Comparison of ENCODE assay signal across 19 cellular contexts in the genomic region with DNA sequence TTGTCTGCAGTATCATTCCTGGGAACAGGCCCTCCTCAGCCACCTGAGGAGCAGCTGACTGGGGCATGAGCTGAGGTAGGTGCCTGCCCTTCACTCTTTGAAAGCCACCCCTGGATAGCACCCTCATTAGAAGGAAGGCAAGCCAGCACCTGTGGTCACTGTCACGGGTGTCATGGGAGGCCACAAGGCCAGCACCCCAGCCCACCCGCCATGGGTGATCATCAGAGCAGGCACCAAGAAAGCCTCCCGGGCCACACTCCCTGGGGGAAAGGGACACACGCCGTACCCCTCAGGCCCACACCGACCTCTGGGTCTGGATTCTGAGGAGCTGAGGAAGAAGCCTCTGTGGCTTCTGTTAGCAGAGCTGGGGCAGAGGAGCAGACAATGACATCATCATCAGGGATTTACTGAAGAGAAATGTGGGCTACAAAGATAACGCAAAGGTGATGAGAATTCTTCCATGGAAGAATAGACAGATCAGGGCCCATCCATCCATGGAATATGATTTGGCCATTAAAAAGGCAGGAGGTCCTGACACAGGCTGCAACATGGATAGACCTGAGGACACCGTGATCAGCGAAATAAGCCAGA. TPM values are rescaled to one million over a fixed set of nuclear protein-coding genes. Genes with fewer than 3 reads are reported as not detected.
DNase-seq lines count a peak whose midpoint lies in the region; ATAC-seq lines count a peak whose summit lies in the region.
"Had no signal": no experiment of that assay in that cellular context is flagged by ENCODE, and none has a peak within 500 bp of the region (broad histone marks: within the 10 kb centered on the region; RNA-seq: fewer than 3 reads in every experiment).

No MANE protein-coding gene starts in this region.

- intact Hi-C loops in activated CD4-positive, alpha-beta T cell treated with anti-CD3 and anti-CD28 coated beads for 36 hours (cut with DNase I, micrococcal nuclease) = no loop called here
- intact Hi-C loops in CD4-positive, alpha-beta memory T cell (cut with micrococcal nuclease) = no loop called here
- intact Hi-C loops in naive thymus-derived CD4-positive, alpha-beta T cell (cut with micrococcal nuclease) = no loop called here

- H3K36me3 Mint-ChIP-seq in activated CD4-positive, alpha-beta T cell treated with anti-CD3 and anti-CD28 coated beads for 36 hours (ENCODE audit: low read depth) = peaks cover 53% of the 10 kb centered on the region
- peaks cover 17 to 49% of the 10 kb centered on the region in 2 donors for H3K36me3 Mint-ChIP-seq in CD4-positive, alpha-beta memory T cell
- H3K36me3 Mint-ChIP-seq in activated T-helper 17 cell treated with anti-CD3 and anti-CD28 coated beads, Interleukin-2, amount 50 U/mL, for 72 hours (ENCODE audit: low read depth) = peaks cover 98% of the 10 kb centered on the region
- H3K36me3 Mint-ChIP-seq in naive thymus-derived CD4-positive, alpha-beta T cell = peaks cover 4 to 27% (median 13%) of the 10 kb centered on the region in 5 donors

- H3K9me3 Mint-ChIP-seq in activated CD4-positive, alpha-beta T cell treated with anti-CD3 and anti-CD28 coated beads for 36 hours (ENCODE audit: low read depth) = no peaks in the 10 kb centered on the region
- H3K9me3 Mint-ChIP-seq in CD4-positive, alpha-beta memory T cell = no peaks in the 10 kb centered on the region
- no peaks in the 10 kb centered on the region for H3K9me3 Mint-ChIP-seq in activated T-helper 17 cell treated with anti-CD3 and anti-CD28 coated beads, Interleukin-2, amount 50 U/mL, for 72 hours
- H3K9me3 Mint-ChIP-seq in naive thymus-derived CD4-positive, alpha-beta T cell = no peaks in the 10 kb centered on the region
- H3K9me3 Mint-ChIP-seq: WTC11 had no signal

- H3K4me3 Mint-ChIP-seq in activated CD4-positive, alpha-beta T cell treated with anti-CD3 and anti-CD28 coated beads for 36 hours = no peak overlapping the region
- H3K4me3 Mint-ChIP-seq in CD4-positive, alpha-beta memory T cell = peak overlapping the region in 2 of 8 donors; percentile 11 to 63
- H3K4me3 Mint-ChIP-seq in activated T-helper 17 cell treated with anti-CD3 and anti-CD28 coated beads, Interleukin-2, amount 50 U/mL, for 72 hours = no peak overlapping the region
- H3K4me3 Mint-ChIP-seq in naive thymus-derived CD4-positive, alpha-beta T cell = peak overlapping the region in 1 of 10 donors; percentile 3
- H3K4me3 Mint-ChIP-seq: B cell, WTC11 had no signal

- POLR2A ChIA-PET in activated CD4-positive, alpha-beta T cell treated with anti-CD3 and anti-CD28 coated beads for 36 hours (lab: Charles Lee) = no interaction called here
- POLR2A ChIA-PET in CD4-positive, alpha-beta memory T cell (lab: Charles Lee; ENCODE audit: partially characterized antibody) = interaction anchor here (1.0 kb wide), 1 partner anchor 11 kb away, joined by 3 read pairs; no protein-coding TSS in a partner anchor
- POLR2A ChIA-PET in naive thymus-derived CD4-positive, alpha-beta T cell (lab: Charles Lee) = interaction anchor here (1.1 kb wide), 1 partner anchor 17 kb away, joined by 3 read pairs; a partner anchor contains a TSS

- H3K4me1 Mint-ChIP-seq in activated CD4-positive, alpha-beta T cell treated with anti-CD3 and anti-CD28 coated beads for 36 hours = peaks cover 6% of the 10 kb centered on the region
- peaks cover 8 to 23% (median 14%) of the 10 kb centered on the region in 4 donors for H3K4me1 Mint-ChIP-seq in CD4-positive, alpha-beta memory T cell
- peaks cover 8% of the 10 kb centered on the region for H3K4me1 Mint-ChIP-seq in activated T-helper 17 cell treated with anti-CD3 and anti-CD28 coated beads, Interleukin-2, amount 50 U/mL, for 72 hours
- H3K4me1 Mint-ChIP-seq in naive thymus-derived CD4-positive, alpha-beta T cell = peaks cover 3 to 30% (median 7%) of the 10 kb centered on the region in 7 donors
- H3K4me1 Mint-ChIP-seq: B cell, WTC11 had no signal

- H3K27me3 ChIP-seq in CD4-positive, alpha-beta memory T cell (ENCODE audit: insufficient read depth, low read length) = no peaks in the 10 kb centered on the region
- H3K27me3 ChIP-seq in naive thymus-derived CD4-positive, alpha-beta T cell (ENCODE audit: control insufficient read depth in 2 of 2, insufficient read depth in 2 of 2, low read length in 2 of 2) = no peaks in the 10 kb centered on the region
- H3K27me3 ChIP-seq: left lung, SJCRH30 had no signal

- no peak overlapping the region for H3K27ac ChIP-seq in CD4-positive, alpha-beta memory T cell (ENCODE audit: low read depth, low read length)
- H3K27ac ChIP-seq in naive thymus-derived CD4-positive, alpha-beta T cell (ENCODE audit: low read depth, low read length) = no peak overlapping the region
- H3K27ac ChIP-seq: left lung, PC-9, SJCRH30 had no signal

- peaks cover 13% of the 10 kb centered on the region for H3K4me1 ChIP-seq in CD4-positive, alpha-beta memory T cell (ENCODE audit: insufficient read depth, low read length)
- peaks cover 5 to 14% of the 10 kb centered on the region in 2 donors for H3K4me1 ChIP-seq in naive thymus-derived CD4-positive, alpha-beta T cell (ENCODE audit: control insufficient read depth in 2 of 2, insufficient read depth in 2 of 2, low read length in 2 of 2)
- H3K4me1 ChIP-seq: HAP-1, left lung, SJCRH30 had no signal

- no peaks in the 10 kb centered on the region for H3K27me3 Mint-ChIP-seq in activated CD4-positive, alpha-beta T cell treated with anti-CD3 and anti-CD28 coated beads for 36 hours
- no peaks in the 10 kb centered on the region for H3K27me3 Mint-ChIP-seq in CD4-positive, alpha-beta memory T cell
- no peaks in the 10 kb centered on the region for H3K27me3 Mint-ChIP-seq in activated T-helper 17 cell treated with anti-CD3 and anti-CD28 coated beads, Interleukin-2, amount 50 U/mL, for 72 hours
- H3K27me3 Mint-ChIP-seq in naive thymus-derived CD4-positive, alpha-beta T cell = no peaks in the 10 kb centered on the region
- H3K27me3 Mint-ChIP-seq: B cell had no signal

- H3K9me3 ChIP-seq in CD4-positive, alpha-beta memory T cell (ENCODE audit: control insufficient read depth in 1 of 2, low read length in 2 of 2) = no peaks in the 10 kb centered on the region
- no peaks in the 10 kb centered on the region for H3K9me3 ChIP-seq in naive thymus-derived CD4-positive, alpha-beta T cell (ENCODE audit: control insufficient read depth in 2 of 3, low read length in 3 of 3)
- H3K9me3 ChIP-seq: HAP-1, left lung, SJCRH30 had no signal

- H3K27ac Mint-ChIP-seq in activated CD4-positive, alpha-beta T cell treated with anti-CD3 and anti-CD28 coated beads for 36 hours = peak overlapping the region; percentile 49
- peak overlapping the region in 4 of 7 donors; percentile 42 to 74 (median 59) for H3K27ac Mint-ChIP-seq in CD4-positive, alpha-beta memory T cell
- H3K27ac Mint-ChIP-seq in activated T-helper 17 cell treated with anti-CD3 and anti-CD28 coated beads, Interleukin-2, amount 50 U/mL, for 72 hours = peak overlapping the region; percentile 76
- H3K27ac Mint-ChIP-seq in naive thymus-derived CD4-positive, alpha-beta T cell = peak overlapping the region in 7 of 9 donors; percentile 1 to 92 (median 77)
- H3K27ac Mint-ChIP-seq: B cell, WTC11 had no signal

- H3K4me3 ChIP-seq in CD4-positive, alpha-beta memory T cell (ENCODE audit: low read length in 2 of 2) = no peak overlapping the region
- no peak overlapping the region for H3K4me3 ChIP-seq in naive thymus-derived CD4-positive, alpha-beta T cell (ENCODE audit: low read length)
- H3K4me3 ChIP-seq: HAP-1, left lung, PC-9, SJCRH30 had no signal

- CTCF ChIA-PET in activated CD4-positive, alpha-beta T cell treated with anti-CD3 and anti-CD28 coated beads for 36 hours (lab: Charles Lee) = interaction anchor here (0.6 kb wide), 1 partner anchor 33 kb away, joined by 3 read pairs; no protein-coding TSS in a partner anchor
- CTCF ChIA-PET in CD4-positive, alpha-beta memory T cell (lab: Charles Lee; ENCODE audit: partially characterized antibody) = interaction anchor here (1.6 kb wide), 1 partner anchor 13 kb away, joined by 3 read pairs; no protein-coding TSS in a partner anchor
- CTCF ChIA-PET in naive thymus-derived CD4-positive, alpha-beta T cell (lab: Charles Lee) = no interaction called here

- no peak for ATAC-seq in activated CD4-positive, alpha-beta T cell treated with anti-CD3 and anti-CD28 coated beads for 36 hours
- no peak for ATAC-seq in activated T-helper 17 cell treated with anti-CD3 and anti-CD28 coated beads, Interleukin-2, amount 50 U/mL, for 72 hours (replicated peaks)
- ATAC-seq in naive thymus-derived CD4-positive, alpha-beta T cell = no peak
- ATAC-seq: left lung, WTC11 had no signal

- H3K36me3 ChIP-seq in CD4-positive, alpha-beta memory T cell (ENCODE audit: insufficient read depth, low read length) = peaks cover 36% of the 10 kb centered on the region
- peaks cover 0 to 72% (median 0%) of the 10 kb centered on the region in 3 experiments for H3K36me3 ChIP-seq in naive thymus-derived CD4-positive, alpha-beta T cell (ENCODE audit: control insufficient read depth in 2 of 3, insufficient read depth in 3 of 3, low read length in 3 of 3)

- no peak for DNase-seq in activated CD4-positive, alpha-beta T cell treated with anti-CD3 and anti-CD28 coated beads for 36 hours
- DNase-seq in activated CD4-positive, alpha-beta T cell treated with anti-CD3 and anti-CD28 coated beads for 4 hours = no peak
- no peak for DNase-seq in CD4-positive, alpha-beta memory T cell
- DNase-seq in naive thymus-derived CD4-positive, alpha-beta T cell = no peak
- DNase-seq in NK-92 (lab: John Stamatoyannopoulos, UW; ENCODE audit: unreplicated experiment) (no peak), kidney tubule cell (ENCODE audit: low spot score) (no peak), T1000 (lab: John Stamatoyannopoulos, UW) (no peak)
- DNase-seq: EL; NCI-H1048; NCI-H2029; NCI-H345; PC-9; SJCRH30; stimulated activated CD4-positive, alpha-beta T cell treated with anti-CD3 and anti-CD28 coated beads, Interleukin-4, amount 100 ng/mL, for 24 hours had no signal

RNA-seq across cellular contexts. Expression of a gene that starts 16.7 kb away (rescaled TPM):
- 100 to 1,000 TPM; 241 to 246 TPM for total RNA-seq in activated CD4-positive, alpha-beta T cell treated with anti-CD3 and anti-CD28 coated beads for 36 hours
- 100 to 1,000 TPM; 299 to 303 TPM for total RNA-seq in CD4-positive, alpha-beta memory T cell
- polyA plus RNA-seq in CD4-positive, alpha-beta memory T cell = 100 to 1,000 TPM; 153 to 160 TPM
- 100 to 1,000 TPM; 301 to 344 TPM for total RNA-seq in activated T-helper 17 cell treated with anti-CD3 and anti-CD28 coated beads, Interleukin-2, amount 50 U/mL, for 72 hours
- total RNA-seq in naive thymus-derived CD4-positive, alpha-beta T cell = 100 to 1,000 TPM; 245 to 356 (median 294) TPM
- polyA plus RNA-seq in naive thymus-derived CD4-positive, alpha-beta T cell = 100 to 1,000 TPM; 134 to 172 TPM

RNA-seq across cellular contexts. Expression of a gene that starts 48.4 kb away (rescaled TPM):
- 100 to 1,000 TPM in 1 of 2 experiments, 10 to 100 TPM in 1; 94.1 to 126 TPM for total RNA-seq in activated CD4-positive, alpha-beta T cell treated with anti-CD3 and anti-CD28 coated beads for 36 hours
- 10 to 100 TPM; 71.0 to 80.3 TPM for total RNA-seq in CD4-positive, alpha-beta memory T cell
- polyA plus RNA-seq in CD4-positive, alpha-beta memory T cell = 10 to 100 TPM; 37.1 to 43.1 TPM
- total RNA-seq in activated T-helper 17 cell treated with anti-CD3 and anti-CD28 coated beads, Interleukin-2, amount 50 U/mL, for 72 hours = 10 to 100 TPM; 81.4 to 84.9 TPM
- total RNA-seq in naive thymus-derived CD4-positive, alpha-beta T cell = 10 to 100 TPM; 27.8 to 70.4 (median 53.7) TPM
- 10 to 100 TPM; 23.9 to 30.8 TPM for polyA plus RNA-seq in naive thymus-derived CD4-positive, alpha-beta T cell
